In the genomic region with DNA sequence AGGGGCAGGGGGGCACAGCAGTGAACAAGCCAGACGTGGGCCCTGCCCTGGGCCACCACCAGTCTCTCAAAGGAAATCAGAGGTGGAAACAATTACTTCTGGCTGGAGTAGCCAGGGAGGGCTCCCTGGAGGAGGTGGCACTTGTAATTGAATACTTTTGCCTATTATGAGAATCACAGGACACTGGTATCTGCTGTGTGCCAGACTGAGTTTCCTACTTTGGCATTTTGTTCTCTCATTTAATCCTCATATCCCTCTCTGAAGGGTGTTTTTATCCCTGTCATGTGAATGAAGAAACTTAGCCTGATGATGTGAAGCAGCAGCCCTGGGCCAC, we compare ENCODE assay signal across 16 cellular contexts. TPM values are rescaled to one million over a fixed set of nuclear protein-coding genes. Genes with fewer than 3 reads are reported as not detected.
A peak's percentile ranks its signal among the peaks of the same experiment; 100 is the strongest.
DNase-seq lines count a peak whose midpoint lies in the region; ATAC-seq, FAIRE-seq and TF ChIP-seq lines count a peak whose summit lies in the region.
"Had no signal": no experiment of that assay in that cellular context is flagged by ENCODE, and none has a peak within 500 bp of the region (broad histone marks: within the 10 kb centered on the region; RNA-seq: fewer than 3 reads in every experiment).

No MANE protein-coding gene starts in this region.

- no peak overlapping the region for H3K4me2 ChIP-seq in SK-N-SH

- H3K27me3 ChIP-seq in SK-N-SH (ENCODE audit: insufficient read depth) (no peaks in the 10 kb centered on the region; the same call in 1 of the 2 replicates), vagina (no peaks in the 10 kb centered on the region)
- H3K27me3 ChIP-seq: Peyer's patch had no signal

- no peaks in the 10 kb centered on the region for H3K79me2 ChIP-seq in SK-N-SH (ENCODE audit: insufficient read depth)

- CTCF ChIA-PET in SK-N-SH (lab: Yijun Ruan, JAX): interaction anchor here (1.1 to 7.5 kb wide), 12 partner anchors 14 to 126 kb away, joined by 4 to 175 read pairs (median 11); no protein-coding TSS in a partner anchor

- no peak for FAIRE-seq in kidney (lab: Jason Lieb, UNC)
- FAIRE-seq: GM12891, GM19239 had no signal

- no peak overlapping the region for H2AFZ ChIP-seq in SK-N-SH (ENCODE audit: low read depth)

- no peaks in the 10 kb centered on the region for H3K9me3 Mint-ChIP-seq in stimulated activated naive B cell treated with anti-CD40 and anti-IgM and Interleukin-4, amounts not matched to agents 10 μg/mL and 1 μg/mL and 100 μg/mL, for 72 hours

- H3K27me3 Mint-ChIP-seq in stimulated activated naive B cell treated with anti-CD40 and anti-IgM and Interleukin-4, amounts not matched to agents 10 μg/mL and 1 μg/mL and 100 μg/mL, for 72 hours: peaks cover 21 to 45% of the 10 kb centered on the region in 2 donors

- TF ChIP-seq RAD21 in SK-N-SH (IDR thresholded peaks at IDR 0.05; ENCODE audit: low read length): no peak

- POLR2A ChIA-PET in SK-N-SH (lab: Yijun Ruan, JAX): interaction anchor here (1.0 to 8.9 kb wide), 10 partner anchors 14 to 202 kb away, joined by 3 to 82 read pairs (median 6); no protein-coding TSS in a partner anchor

- DNase-seq in SK-N-SH (no peak), kidney (no peak), vagina (ENCODE audit: extremely low spot score in 2 of 2) (no peak), head of caudate nucleus (no peak), dedifferentiated amniotic fluid mesenchymal stem cell (ENCODE audit: extremely low spot score) (no peak)
- no peak for DNase-seq in stimulated activated naive B cell treated with anti-CD40 and anti-IgM and Interleukin-4, amounts not matched to agents 10 μg/mL and 1 μg/mL and 100 μg/mL, for 72 hours
- DNase-seq: 8988T, DMS153, IMR-90, NCI-H1436 treated with DMSO at 0.1 percent for 48 hours, Peyer's patch, SHP77 treated with DMSO at 0.1 percent for 48 hours had no signal

- intact Hi-C loops in kidney (cut with DNase I): no loop called here
- intact Hi-C loops in vagina (cut with DNase I): no loop called here
- intact Hi-C loops in head of caudate nucleus (cut with DNase I): loop anchor here (5.0 to 10.0 kb wide), 2 partner anchors 94 to 154 kb away; no protein-coding TSS in a partner anchor

- no peak for TF ChIP-seq EP300 in SK-N-SH (IDR thresholded peaks at IDR 0.05; ENCODE audit: borderline replicate concordance in 1 of 2, low read depth in 1 of 2, low read length in 1 of 2)

- H3K36me3 Mint-ChIP-seq in stimulated activated naive B cell treated with anti-CD40 and anti-IgM and Interleukin-4, amounts not matched to agents 10 μg/mL and 1 μg/mL and 100 μg/mL, for 72 hours: no peaks in the 10 kb centered on the region

- H3K9me2 ChIP-seq in SK-N-SH: no peaks in the 10 kb centered on the region

- H3K4me1 ChIP-seq in SK-N-SH (ENCODE audit: control insufficient read depth in 1 of 2, insufficient read depth in 2 of 2, low read depth in 1 of 2, low read length in 1 of 2): peaks cover 0 to 96% of the 10 kb centered on the region in 2 experiments; a peak in 2 of 4 replicates
- H3K4me1 ChIP-seq in kidney (ENCODE audit: control insufficient read depth in 1 of 2, insufficient read depth in 1 of 2, low read depth in 1 of 2, low read length in 2 of 2): peaks cover 46 to 69% of the 10 kb centered on the region in 2 donors
- peaks cover 21% of the 10 kb centered on the region for H3K4me1 ChIP-seq in vagina

- H3F3A ChIP-seq in SK-N-SH (replicated peaks; ENCODE audit: insufficient read depth): no peaks in the 10 kb centered on the region

- H3K9ac ChIP-seq in SK-N-SH (no peak overlapping the region), kidney (ENCODE audit: low read length in 2 of 2) (peak overlapping the region; percentile 31 to 46)

- no peak overlapping the region for H3K4me3 Mint-ChIP-seq in stimulated activated naive B cell treated with anti-CD40 and anti-IgM and Interleukin-4, amounts not matched to agents 10 μg/mL and 1 μg/mL and 100 μg/mL, for 72 hours

- H3K27ac Mint-ChIP-seq in stimulated activated naive B cell treated with anti-CD40 and anti-IgM and Interleukin-4, amounts not matched to agents 10 μg/mL and 1 μg/mL and 100 μg/mL, for 72 hours: peak overlapping the region; percentile 14

- peaks cover under 1% of the 10 kb centered on the region; the same call in 1 of the 2 replicates for H4K20me1 ChIP-seq in SK-N-SH (ENCODE audit: insufficient read depth)

- peaks cover 2 to 8% of the 10 kb centered on the region in 2 donors for H3K4me1 Mint-ChIP-seq in stimulated activated naive B cell treated with anti-CD40 and anti-IgM and Interleukin-4, amounts not matched to agents 10 μg/mL and 1 μg/mL and 100 μg/mL, for 72 hours

- H3K4me3 ChIP-seq in SK-N-SH (ENCODE audit: low read depth in 2 of 2, low read length in 1 of 2) (no peak overlapping the region), kidney (ENCODE audit: low read length in 2 of 2) (no peak overlapping the region), vagina (no peak overlapping the region)
- H3K4me3 ChIP-seq: Peyer's patch had no signal

- no peak for ATAC-seq in SK-N-SH treated with all-trans-retinoic acid at 6 μM for 48 hours
- ATAC-seq in stimulated activated naive B cell treated with anti-CD40 and anti-IgM and Interleukin-4, amounts not matched to agents 10 μg/mL and 1 μg/mL and 100 μg/mL, for 72 hours (replicated peaks): no peak

- TF ChIP-seq POLR2A in vagina (IDR thresholded peaks at IDR 0.05): no peak

- H3K36me3 ChIP-seq in SK-N-SH (replicated peaks in 1 of 2; ENCODE audit: control insufficient read depth in 1 of 2, insufficient read depth in 2 of 2, low read length in 1 of 2) (no peaks in the 10 kb centered on the region), kidney (ENCODE audit: control insufficient read depth in 1 of 2, insufficient read depth in 2 of 2, low read length in 2 of 2) (no peaks in the 10 kb centered on the region), vagina (no peaks in the 10 kb centered on the region)
- H3K36me3 ChIP-seq: Peyer's patch had no signal

- no peaks in the 10 kb centered on the region for H3K9me3 ChIP-seq in SK-N-SH
- no peaks in the 10 kb centered on the region for H3K9me3 ChIP-seq in kidney (ENCODE audit: control insufficient read depth in 1 of 2, low read length in 2 of 2)
- no peaks in the 10 kb centered on the region for H3K9me3 ChIP-seq in vagina
- H3K9me3 ChIP-seq: Peyer's patch had no signal

- WGBS in SK-N-SH (ENCODE audit: low lambda C conversion rate): 50% methylated on average over 1 of the region's 1 CpG

- peak overlapping the region in 1 of 2 experiments; percentile 92; a peak in 2 of 4 replicates for H3K27ac ChIP-seq in SK-N-SH (ENCODE audit: low read depth in 2 of 2, low read length in 1 of 2)
- H3K27ac ChIP-seq in angular gyrus (ENCODE audit: low read depth, low read length): peak overlapping the region; percentile 37
- peak overlapping the region; percentile 32 to 56 for H3K27ac ChIP-seq in kidney (ENCODE audit: low read depth in 2 of 2, low read length in 2 of 2)
- no peak overlapping the region for H3K27ac ChIP-seq in vagina

- TF ChIP-seq CTCF in SK-N-SH (IDR thresholded peaks at IDR 0.05): no peak
- no peak for TF ChIP-seq CTCF in kidney (IDR thresholded peaks at IDR 0.05; ENCODE audit: borderline replicate concordance, extremely low read depth, insufficient read depth)
- no peak for TF ChIP-seq CTCF in vagina (IDR thresholded peaks at IDR 0.05)

TF ChIP-seq in SK-N-SH, 30 proteins besides CTCF, POLR2A, EP300 and RAD21:
- TF ChIP-seq FOSL2 (IDR thresholded peaks at IDR 0.05; ENCODE audit: borderline replicate concordance, low read depth) (no peak), FOXJ3 (CRISPR knock-in tag; IDR thresholded peaks at IDR 0.05) (no peak), RCOR1 (IDR thresholded peaks at IDR 0.05; ENCODE audit: low read length) (peak; percentile 51)

TF ChIP-seq in SK-N-SH treated with all-trans-retinoic acid at 6 μM for 48 hours, 23 proteins besides CTCF, POLR2A, EP300 and RAD21 (continues in another document):
- TF ChIP-seq ZC3H10 (CRISPR knock-in tag; IDR thresholded peaks at IDR 0.05): no peak
- no peak for TF ChIP-seq ZFP3 (CRISPR knock-in tag; IDR thresholded peaks at IDR 0.05)
- TF ChIP-seq, protein P1, sequence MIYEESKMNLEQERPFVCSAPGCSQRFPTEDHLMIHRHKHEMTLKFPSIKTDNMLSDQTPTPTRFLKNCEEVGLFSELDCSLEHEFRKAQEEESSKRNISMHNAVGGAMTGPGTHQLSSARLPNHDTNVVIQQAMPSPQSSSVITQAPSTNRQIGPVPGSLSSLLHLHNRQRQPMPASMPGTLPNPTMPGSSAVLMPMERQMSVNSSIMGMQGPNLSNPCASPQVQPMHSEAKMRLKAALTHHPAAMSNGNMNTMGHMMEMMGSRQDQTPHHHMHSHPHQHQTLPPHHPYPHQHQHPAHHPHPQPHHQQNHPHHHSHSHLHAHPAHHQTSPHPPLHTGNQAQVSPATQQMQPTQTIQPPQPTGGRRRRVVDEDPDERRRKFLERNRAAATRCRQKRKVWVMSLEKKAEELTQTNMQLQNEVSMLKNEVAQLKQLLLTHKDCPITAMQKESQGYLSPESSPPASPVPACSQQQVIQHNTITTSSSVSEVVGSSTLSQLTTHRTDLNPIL (CRISPR knock-in tag; IDR thresholded peaks at IDR 0.05; ENCODE audit: low read depth): no peak
- no peak for TF ChIP-seq RARB (CRISPR knock-in tag; IDR thresholded peaks at IDR 0.05)
- TF ChIP-seq ZNF8 (CRISPR knock-in tag; IDR thresholded peaks at IDR 0.05): no peak
- TF ChIP-seq CSDC2 (CRISPR knock-in tag; IDR thresholded peaks at IDR 0.05): no peak
- no peak for TF ChIP-seq SNAI2 (CRISPR knock-in tag; IDR thresholded peaks at IDR 0.05)
- no peak for TF ChIP-seq TOX (CRISPR knock-in tag; IDR thresholded peaks at IDR 0.05; ENCODE audit: borderline replicate concordance)
- no peak for TF ChIP-seq ZNF565 (CRISPR knock-in tag; conservative IDR thresholded peaks at IDR 0.05; ENCODE audit: low read depth)
- no peak for TF ChIP-seq PPARA (CRISPR knock-in tag; IDR thresholded peaks at IDR 0.05; ENCODE audit: borderline replicate concordance)
- TF ChIP-seq ZFP30 (CRISPR knock-in tag; IDR thresholded peaks at IDR 0.05): no peak

RNA-seq across cellular contexts. Expression of gene FAM222A, which starts 7.2 kb away (rescaled TPM):
- polyA plus RNA-seq in SK-N-SH (2012; rRNA removed) (1.6 and 4.2 TPM in 2 replicates), kidney (ENCODE audit: insufficient read depth, low read depth, low replicate concordance) (12.5 TPM)
- polyA plus RNA-seq in SK-N-SH (2012; cell fraction: cytosol; rRNA removed): 1.7 and 4.1 TPM in 2 replicates
- 1.6 and 3.1 TPM in 2 replicates for polyA plus RNA-seq in SK-N-SH (2012; cell fraction: nucleus; rRNA removed)
- total RNA-seq in kidney (3.7 TPM), vagina (1.5 TPM)
